35 cellular contexts compared by ENCODE assay signal in the genomic region with DNA sequence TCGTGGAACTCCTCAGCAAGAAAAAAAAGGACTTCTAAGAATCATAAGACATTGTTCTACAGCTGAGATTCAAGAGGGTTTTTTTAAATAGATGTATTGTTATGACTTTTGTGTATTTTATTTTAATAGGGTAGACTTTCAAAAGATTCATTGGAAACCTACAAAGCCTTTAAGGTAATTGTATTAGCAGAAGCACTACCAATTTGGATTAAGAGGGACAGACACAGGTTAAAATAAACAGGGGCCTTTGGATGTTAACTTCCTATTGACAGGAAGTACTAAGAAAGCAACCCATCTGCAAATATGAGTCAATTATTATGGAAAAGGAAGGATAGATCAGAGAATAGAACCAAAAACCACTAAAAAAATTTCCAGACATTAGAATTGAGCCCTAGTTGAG.
DNase-seq lines count a peak whose midpoint lies in the region; ATAC-seq, FAIRE-seq and TF ChIP-seq lines count a peak whose summit lies in the region.
"Had no signal": no experiment of that assay in that cellular context is flagged by ENCODE, and none has a peak within 500 bp of the region (broad histone marks: within the 10 kb centered on the region; RNA-seq: fewer than 3 reads in every experiment).

No MANE protein-coding gene starts in this region.

- TF ChIP-seq CTCF in HEK293 (tag by site-specific recombination; IDR thresholded peaks at IDR 0.05) (no peak), K562 (IDR thresholded peaks at IDR 0.05 in 2 of 3, conservative IDR thresholded peaks at IDR 0.05 in 1 of 3; ENCODE audit: insufficient read depth in 2 of 3, low read depth in 1 of 3, low read length in 3 of 3) (no peak), osteoblast (IDR thresholded peaks at IDR 0.05; ENCODE audit: extremely low read depth, low read depth, low read length) (no peak), psoas muscle (IDR thresholded peaks at IDR 0.05) (no peak)

- H3K4me3 ChIP-seq in HEK293 (ENCODE audit: low read depth, low read length) (no peak overlapping the region), K562 (no peak overlapping the region), osteoblast (ENCODE audit: insufficient read depth, low read length) (no peak overlapping the region), psoas muscle (no peak overlapping the region)
- H3K4me3 ChIP-seq: A549; BLaER1; BLaER1 treated with 17β-estradiol and CSF1 and Interleukin-3, amounts not matched to agents 10 nM and 100 nM had no signal

- no peak for FAIRE-seq in K562 (lab: Jason Lieb, UNC)
- FAIRE-seq: A204.1, A549, D721Med had no signal

- H3K79me2 ChIP-seq in K562 (ENCODE audit: control insufficient read depth, insufficient read depth, low read length) (no peaks in the 10 kb centered on the region), osteoblast (ENCODE audit: insufficient read depth, low read length) (no peaks in the 10 kb centered on the region)

- H3K4me1 ChIP-seq in HEK293 (ENCODE audit: control insufficient read depth, insufficient read depth, low read length) (no peaks in the 10 kb centered on the region), K562 (replicated peaks in 1 of 2; ENCODE audit: control insufficient read depth in 2 of 2, insufficient read depth in 2 of 2, low read length in 2 of 2) (no peaks in the 10 kb centered on the region), osteoblast (ENCODE audit: insufficient read depth, low read length) (no peaks in the 10 kb centered on the region), psoas muscle (no peaks in the 10 kb centered on the region)
- H3K4me1 ChIP-seq: A549; BE2C; BLaER1; BLaER1 treated with 17β-estradiol and CSF1 and Interleukin-3, amounts not matched to agents 10 nM and 100 nM; Caco-2 had no signal

- POLR2A ChIA-PET in HEK293 (lab: Yijun Ruan, JAX) = no interaction called here
- POLR2A ChIA-PET in K562 (lab: Yijun Ruan, JAX) = no interaction called here

- DNase-seq in K562 (ENCODE audit: extremely low read depth in 1 of 4, low spot score in 3 of 4) = no peak
- peak; percentile 46 for DNase-seq in osteoblast (ENCODE audit: insufficient read length, low spot score, missing footprints)
- DNase-seq in activated naive CD8-positive, alpha-beta T cell treated with anti-CD3 and anti-CD28 coated beads, Interleukin-2, amount 50 U/mL, for 24 hours = no peak
- DNase-seq in psoas muscle = no peak
- DNase-seq: 8988T; ACHN; AML-193; BE2C; C1 segment of cervical spinal cord; Caco-2; Calu3; CD4-positive, alpha-beta memory T cell; CD4-positive, alpha-beta T cell; CD4-positive, CD25-positive, alpha-beta regulatory T cell; CD8-positive, alpha-beta memory T cell; CD8-positive, alpha-beta T cell; COR-L47; DMS 273 treated with DMSO at 0.1 percent for 48 hours; DMS153; DMS53; DMS79; DMS79 treated with DMSO at 0.1 percent for 48 hours; DND-41; EL had no signal

- H3K36me3 ChIP-seq in HEK293 (ENCODE audit: control insufficient read depth in 2 of 2, insufficient read depth in 1 of 2, low read length in 2 of 2) = no peaks in the 10 kb centered on the region
- H3K36me3 ChIP-seq in K562 (ENCODE audit: control insufficient read depth, insufficient read depth, low read length) = no peaks in the 10 kb centered on the region
- H3K36me3 ChIP-seq in osteoblast (ENCODE audit: insufficient read depth, low read length) = no peaks in the 10 kb centered on the region
- H3K36me3 ChIP-seq in psoas muscle (ENCODE audit: insufficient read depth in 1 of 2, low read depth in 1 of 2) = no peaks in the 10 kb centered on the region
- H3K36me3 ChIP-seq: BE2C; BLaER1; BLaER1 treated with 17β-estradiol and CSF1 and Interleukin-3, amounts not matched to agents 10 nM and 100 nM had no signal

- no peak for TF ChIP-seq RAD21 in K562 (CRISPR knock-in tag; conservative IDR thresholded peaks at IDR 0.05 in 1 of 2, IDR thresholded peaks at IDR 0.05 in 1 of 2)

- H3K9ac ChIP-seq in K562 (ENCODE audit: insufficient read depth in 1 of 2, low read depth in 2 of 2, low read length in 2 of 2) = no peak overlapping the region
- H3K9ac ChIP-seq: BLaER1; BLaER1 treated with 17β-estradiol and CSF1 and Interleukin-3, amounts not matched to agents 10 nM and 100 nM had no signal

- BruUV-seq in K562 (replicated peaks; lab: Mats Ljungman, UMichigan) = no TSS peak

- no peak for TF ChIP-seq EP300 in K562 (IDR thresholded peaks at IDR 0.05; ENCODE audit: low read length)

- in situ Hi-C loops in K562 (cut with MboI) = no loop called here

- intact Hi-C loops in K562 (cut with micrococcal nuclease) = no loop called here
- intact Hi-C loops in psoas muscle (cut with DNase I) = loop anchor here in 1 of 2 donors (1.0 kb wide), 1 partner anchor 22 kb away; no protein-coding TSS in a partner anchor

- H3K27ac Mint-ChIP-seq in activated naive CD8-positive, alpha-beta T cell treated with anti-CD3 and anti-CD28 coated beads, Interleukin-2, amount 50 U/mL, for 24 hours = no peak overlapping the region
- H3K27ac Mint-ChIP-seq: B cell; CD14-positive monocyte; CD4-positive, alpha-beta memory T cell; CD4-positive, alpha-beta T cell; CD4-positive, CD25-positive, alpha-beta regulatory T cell; CD8-positive, alpha-beta memory T cell; CD8-positive, alpha-beta T cell had no signal

- H3K27ac ChIP-seq in HEK293 (ENCODE audit: extremely low read depth, low read depth, low read length) = no peak overlapping the region
- no peak overlapping the region for H3K27ac ChIP-seq in K562 (ENCODE audit: extremely low read depth, low read depth, low read length)
- H3K27ac ChIP-seq in osteoblast (ENCODE audit: low read depth, low read length) = no peak overlapping the region
- H3K27ac ChIP-seq in psoas muscle = no peak overlapping the region
- H3K27ac ChIP-seq: 22Rv1; A549; BLaER1; BLaER1 treated with 17β-estradiol and CSF1 and Interleukin-3, amounts not matched to agents 10 nM and 100 nM; C4-2B had no signal

- H2AFZ ChIP-seq in K562 (ENCODE audit: low read depth, low read length) (no peak overlapping the region), osteoblast (ENCODE audit: low read length) (no peak overlapping the region)

- no peaks in the 10 kb centered on the region for H3K9me1 ChIP-seq in K562 (ENCODE audit: control insufficient read depth, insufficient read depth, low read length)

- ATAC-seq in K562 (no peak), GM19455 (IDR thresholded peaks at IDR 0.05; ENCODE audit: unreplicated experiment) (no peak), psoas muscle (no peak)
- ATAC-seq in activated naive CD8-positive, alpha-beta T cell treated with anti-CD3 and anti-CD28 coated beads, Interleukin-2, amount 50 U/mL, for 24 hours = no peak
- ATAC-seq: A549; CD8-positive, alpha-beta T cell had no signal

- H3K4me3 Mint-ChIP-seq in activated naive CD8-positive, alpha-beta T cell treated with anti-CD3 and anti-CD28 coated beads, Interleukin-2, amount 50 U/mL, for 24 hours = no peak overlapping the region
- H3K4me3 Mint-ChIP-seq: B cell; CD14-positive monocyte; CD4-positive, alpha-beta memory T cell; CD4-positive, alpha-beta T cell; CD4-positive, CD25-positive, alpha-beta regulatory T cell; CD8-positive, alpha-beta memory T cell; CD8-positive, alpha-beta T cell had no signal

- H3K27me3 ChIP-seq in K562 (ENCODE audit: control insufficient read depth in 2 of 2, insufficient read depth in 2 of 2, low read length in 2 of 2) (no peaks in the 10 kb centered on the region), osteoblast (ENCODE audit: insufficient read depth, low read length) (no peaks in the 10 kb centered on the region), psoas muscle (ENCODE audit: insufficient read depth in 3 of 3, low read length in 2 of 3) (no peaks in the 10 kb centered on the region)
- H3K27me3 ChIP-seq: BE2C; BLaER1; BLaER1 treated with 17β-estradiol and CSF1 and Interleukin-3, amounts not matched to agents 10 nM and 100 nM had no signal

- no peak for TF ChIP-seq POLR2A in K562 (conservative IDR thresholded peaks at IDR 0.05)

- 0% methylated on average over 1 of the region's 1 CpG for WGBS in K562 (ENCODE audit: insufficient coverage, low coverage, missing lambda C conversion rate)
- 84 to 100% (median 90%) methylated on average over 1 of the region's 1 CpG for WGBS in psoas muscle, 3 donors

- H3K36me3 Mint-ChIP-seq in activated naive CD8-positive, alpha-beta T cell treated with anti-CD3 and anti-CD28 coated beads, Interleukin-2, amount 50 U/mL, for 24 hours (ENCODE audit: low read depth) = no peaks in the 10 kb centered on the region
- H3K36me3 Mint-ChIP-seq: CD14-positive monocyte; CD4-positive, CD25-positive, alpha-beta regulatory T cell; CD8-positive, alpha-beta T cell had no signal

- CTCF ChIA-PET in HEK293 (lab: Yijun Ruan, JAX) = no interaction called here
- CTCF ChIA-PET in K562 (lab: Yijun Ruan, JAX; ENCODE audit: low intra/inter-chr PET ratio) = no interaction called here

- no peaks in the 10 kb centered on the region for H3K27me3 Mint-ChIP-seq in activated naive CD8-positive, alpha-beta T cell treated with anti-CD3 and anti-CD28 coated beads, Interleukin-2, amount 50 U/mL, for 24 hours
- H3K27me3 Mint-ChIP-seq: B cell; CD4-positive, alpha-beta memory T cell; CD4-positive, alpha-beta T cell; CD4-positive, CD25-positive, alpha-beta regulatory T cell; CD8-positive, alpha-beta memory T cell had no signal

- peaks cover 8% of the 10 kb centered on the region for H3K9me3 Mint-ChIP-seq in activated naive CD8-positive, alpha-beta T cell treated with anti-CD3 and anti-CD28 coated beads, Interleukin-2, amount 50 U/mL, for 24 hours

- H3K4me1 Mint-ChIP-seq in activated naive CD8-positive, alpha-beta T cell treated with anti-CD3 and anti-CD28 coated beads, Interleukin-2, amount 50 U/mL, for 24 hours = no peaks in the 10 kb centered on the region
- H3K4me1 Mint-ChIP-seq: B cell; CD14-positive monocyte; CD4-positive, alpha-beta memory T cell; CD4-positive, CD25-positive, alpha-beta regulatory T cell; CD8-positive, alpha-beta memory T cell had no signal

- H3K9me3 ChIP-seq in HEK293 (ENCODE audit: control insufficient read depth, insufficient read depth, low read depth, low read length) = peaks cover 3% of the 10 kb centered on the region; the same call in 1 of the 2 replicates
- no peaks in the 10 kb centered on the region for H3K9me3 ChIP-seq in K562 (replicated peaks; ENCODE audit: control insufficient read depth, insufficient read depth, low read depth, low read length)
- H3K9me3 ChIP-seq in osteoblast (ENCODE audit: low read depth, low read length) = no peaks in the 10 kb centered on the region
- H3K9me3 ChIP-seq in psoas muscle = peaks cover 9% of the 10 kb centered on the region
- H3K9me3 ChIP-seq: A549, BE2C had no signal

- H4K20me1 ChIP-seq in K562 (replicated peaks; ENCODE audit: control insufficient read depth, insufficient read depth, low read length) (no peaks in the 10 kb centered on the region), osteoblast (ENCODE audit: insufficient read depth, low read length) (no peaks in the 10 kb centered on the region)
- H4K20me1 ChIP-seq: BLaER1; BLaER1 treated with 17β-estradiol and CSF1 and Interleukin-3, amounts not matched to agents 10 nM and 100 nM had no signal

- H3K4me2 ChIP-seq in K562 (ENCODE audit: insufficient read depth, low read length) (no peak overlapping the region), osteoblast (ENCODE audit: insufficient read depth, low read length) (no peak overlapping the region)
- H3K4me2 ChIP-seq: A549; BLaER1; BLaER1 treated with 17β-estradiol and CSF1 and Interleukin-3, amounts not matched to agents 10 nM and 100 nM had no signal

TF ChIP-seq in HEK293, 187 proteins besides CTCF, POLR2A, EP300 and RAD21 (continues in another document):
- TF ChIP-seq ZSCAN30 (tag by site-specific recombination; IDR thresholded peaks at IDR 0.05) = no peak
